Comparison of ENCODE assay signal across 1 cellular context in the genomic region with DNA sequence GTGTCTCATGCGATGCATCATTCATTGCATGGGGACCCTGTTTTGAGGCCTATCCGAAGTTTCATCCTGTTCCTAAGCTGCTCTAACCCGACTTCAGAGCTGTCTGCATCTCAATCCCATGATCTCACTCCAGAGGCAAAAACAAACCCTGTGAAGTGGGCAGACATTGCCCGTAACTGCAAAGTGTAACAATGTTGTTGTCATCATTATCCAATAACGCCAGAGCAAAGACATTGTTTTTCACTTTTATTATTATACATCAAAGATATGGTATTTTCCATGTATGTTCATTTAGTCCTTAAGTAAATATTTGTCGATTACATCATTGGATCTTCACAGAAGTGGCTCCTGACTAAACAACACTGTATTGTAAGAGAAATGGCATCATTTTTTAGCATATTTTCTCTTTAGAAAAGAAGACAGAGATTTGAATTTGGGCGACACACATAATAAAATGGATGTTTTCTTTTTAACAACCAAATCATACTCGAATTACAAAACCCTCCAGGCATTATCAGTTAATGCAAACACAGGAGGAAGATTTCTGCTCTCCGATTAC.
TF ChIP-seq lines count a peak whose summit lies in the region.

No MANE protein-coding gene starts in this region.

TF ChIP-seq in SK-N-SH treated with all-trans-retinoic acid at 6 μM for 48 hours, 23 proteins besides CTCF, POLR2A, EP300 and RAD21 (continued from another document):
- TF ChIP-seq POU6F1 (CRISPR knock-in tag; IDR thresholded peaks at IDR 0.05; ENCODE audit: borderline replicate concordance, low read depth) (no peak), SNAI2 (CRISPR knock-in tag; IDR thresholded peaks at IDR 0.05) (no peak), OSR1 (CRISPR knock-in tag; IDR thresholded peaks at IDR 0.05) (no peak), ISL1 (CRISPR knock-in tag; IDR thresholded peaks at IDR 0.05) (no peak), CSDC2 (CRISPR knock-in tag; IDR thresholded peaks at IDR 0.05) (no peak), ZNF70 (CRISPR knock-in tag; IDR thresholded peaks at IDR 0.05) (no peak)
- TF ChIP-seq, protein P1, sequence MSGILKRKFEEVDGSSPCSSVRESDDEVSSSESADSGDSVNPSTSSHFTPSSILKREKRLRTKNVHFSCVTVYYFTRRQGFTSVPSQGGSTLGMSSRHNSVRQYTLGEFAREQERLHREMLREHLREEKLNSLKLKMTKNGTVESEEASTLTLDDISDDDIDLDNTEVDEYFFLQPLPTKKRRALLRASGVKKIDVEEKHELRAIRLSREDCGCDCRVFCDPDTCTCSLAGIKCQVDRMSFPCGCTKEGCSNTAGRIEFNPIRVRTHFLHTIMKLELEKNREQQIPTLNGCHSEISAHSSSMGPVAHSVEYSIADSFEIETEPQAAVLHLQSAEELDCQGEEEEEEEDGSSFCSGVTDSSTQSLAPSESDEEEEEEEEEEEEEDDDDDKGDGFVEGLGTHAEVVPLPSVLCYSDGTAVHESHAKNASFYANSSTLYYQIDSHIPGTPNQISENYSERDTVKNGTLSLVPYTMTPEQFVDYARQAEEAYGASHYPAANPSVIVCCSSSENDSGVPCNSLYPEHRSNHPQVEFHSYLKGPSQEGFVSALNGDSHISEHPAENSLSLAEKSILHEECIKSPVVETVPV (CRISPR knock-in tag; IDR thresholded peaks at IDR 0.05), result no peak
